Comparison of ENCODE assay signal across 28 cellular contexts in genomic region chr6:138082232-138082631, GRCh38.
"Had no signal": no experiment of that assay in that cellular context is flagged by ENCODE, and none has a peak within 500 bp of the region (broad histone marks: within the 10 kb centered on the region; RNA-seq: fewer than 3 reads in every experiment).

No MANE protein-coding gene starts in this region.

- H3K36me3 ChIP-seq: stomach, suprapubic skin, thoracic aorta, thyroid gland, tibial artery, tibial nerve, transverse colon, upper lobe of left lung, upper lobe of right lung, uterus, vagina had no signal

- H3K27ac Mint-ChIP-seq: stimulated activated effector memory CD8-positive, alpha-beta T cell treated with anti-CD3 and anti-CD28 coated beads, Interleukin-12 subunit alpha, Interleukin-12 subunit beta, amount 100 ng/mL, for 72 hours; stimulated activated memory B cell treated with anti-CD40 and anti-IgM and Interleukin-4, amounts not matched to agents 10 μg/mL and 1 μg/mL and 100 μg/mL, for 72 hours; stimulated activated naive B cell treated with anti-CD40 and anti-IgM and Interleukin-4, amounts not matched to agents 10 μg/mL and 1 μg/mL and 100 μg/mL, for 72 hours; stimulated activated naive CD8-positive, alpha-beta T cell treated with anti-CD3 and anti-CD28 coated beads, Interleukin-15, amount 100 ng/mL, for 72 hours; stimulated activated naive CD8-positive, alpha-beta T cell treated with anti-CD3 and anti-CD28 coated beads, Interleukin-15, Interleukin-2, amounts not matched to agents 100 ng/mL and 50 ng/mL, for 24 hours; type B pancreatic cell had no signal

- H3K4me3 ChIP-seq: stomach, suprapubic skin, testis, thoracic aorta, thyroid gland, tibial artery, tibial nerve, transverse colon, upper lobe of left lung, upper lobe of right lung, uterus, vagina had no signal

- H3K9me3 ChIP-seq: suprapubic skin, testis, thyroid gland, upper lobe of left lung, upper lobe of right lung, uterus, vagina had no signal

- H3K27ac ChIP-seq: stomach, suprapubic skin, testis, thoracic aorta, thyroid gland, tibial artery, tibial nerve, transverse colon, upper lobe of left lung, upper lobe of right lung, uterus, vagina had no signal

- H3K36me3 Mint-ChIP-seq: stimulated activated memory B cell treated with anti-CD40 and anti-IgM and Interleukin-4, amounts not matched to agents 10 μg/mL and 1 μg/mL and 100 μg/mL, for 72 hours; stimulated activated naive B cell treated with anti-CD40 and anti-IgM and Interleukin-4, amounts not matched to agents 10 μg/mL and 1 μg/mL and 100 μg/mL, for 72 hours; type B pancreatic cell had no signal

- H3K27me3 ChIP-seq: stomach, suprapubic skin, testis, thyroid gland, tibial artery, tibial nerve, upper lobe of left lung, upper lobe of right lung, uterus, vagina had no signal

- H3K4me1 Mint-ChIP-seq: stimulated activated effector memory CD8-positive, alpha-beta T cell treated with anti-CD3 and anti-CD28 coated beads, Interleukin-12 subunit alpha, Interleukin-12 subunit beta, amount 100 ng/mL, for 72 hours; stimulated activated memory B cell treated with anti-CD40 and anti-IgM and Interleukin-4, amounts not matched to agents 10 μg/mL and 1 μg/mL and 100 μg/mL, for 72 hours; stimulated activated naive B cell treated with anti-CD40 and anti-IgM and Interleukin-4, amounts not matched to agents 10 μg/mL and 1 μg/mL and 100 μg/mL, for 72 hours; stimulated activated naive CD8-positive, alpha-beta T cell treated with anti-CD3 and anti-CD28 coated beads, Interleukin-15, amount 100 ng/mL, for 72 hours had no signal

- H3K27me3 Mint-ChIP-seq: type B pancreatic cell had no signal

- H3K9me3 Mint-ChIP-seq: stimulated activated effector memory CD8-positive, alpha-beta T cell treated with anti-CD3 and anti-CD28 coated beads, Interleukin-12 subunit alpha, Interleukin-12 subunit beta, amount 100 ng/mL, for 72 hours; stimulated activated memory B cell treated with anti-CD40 and anti-IgM and Interleukin-4, amounts not matched to agents 10 μg/mL and 1 μg/mL and 100 μg/mL, for 72 hours; stimulated activated naive CD8-positive, alpha-beta T cell treated with anti-CD3 and anti-CD28 coated beads, Interleukin-15, amount 100 ng/mL, for 72 hours; stimulated activated naive CD8-positive, alpha-beta T cell treated with anti-CD3 and anti-CD28 coated beads, Interleukin-15, Interleukin-2, amounts not matched to agents 100 ng/mL and 50 ng/mL, for 24 hours had no signal

- ATAC-seq: stimulated activated effector memory CD8-positive, alpha-beta T cell treated with anti-CD3 and anti-CD28 coated beads, Interleukin-12 subunit alpha, Interleukin-12 subunit beta, amount 100 ng/mL, for 72 hours; stimulated activated memory B cell treated with anti-CD40 and anti-IgM and Interleukin-4, amounts not matched to agents 10 μg/mL and 1 μg/mL and 100 μg/mL, for 72 hours; stimulated activated naive B cell treated with anti-CD40 and anti-IgM and Interleukin-4, amounts not matched to agents 10 μg/mL and 1 μg/mL and 100 μg/mL, for 72 hours; stimulated activated naive CD8-positive, alpha-beta T cell treated with anti-CD3 and anti-CD28 coated beads, Interleukin-15, amount 100 ng/mL, for 72 hours; stimulated activated naive CD8-positive, alpha-beta T cell treated with anti-CD3 and anti-CD28 coated beads, Interleukin-15, Interleukin-2, amounts not matched to agents 100 U/mL and 50 U/mL, for 24 hours; upper lobe of right lung had no signal

- DNase-seq: stimulated activated CD4-positive, alpha-beta T cell treated with anti-CD3 and anti-CD28 coated beads, Interleukin-2, amount 100 ng/mL, for 48 hours; stimulated activated CD4-positive, alpha-beta T cell treated with anti-CD3 and anti-CD28 coated beads, Interleukin-4, amount 100 ng/mL, for 1 hour; stimulated activated CD4-positive, alpha-beta T cell treated with anti-CD3 and anti-CD28 coated beads, Interleukin-4, amount 100 ng/mL, for 24 hours; stimulated activated CD4-positive, alpha-beta T cell treated with anti-CD3 and anti-CD28 coated beads, Interleukin-4, amount 100 ng/mL, for 4 hours; stimulated activated CD8-positive, alpha-beta memory T cell treated with anti-CD3 and anti-CD28 coated beads, Interleukin-4, amount 100 ng/mL, for 48 hours; stimulated activated naive B cell treated with anti-CD40 and anti-IgM and Interleukin-4, amounts not matched to agents 10 μg/mL and 1 μg/mL and 100 μg/mL, for 72 hours; stimulated activated naive CD4-positive, alpha-beta T cell; stimulated activated naive CD4-positive, alpha-beta T cell treated with Interleukin-2 at 50 U/mL for 16 hours; stimulated activated naive CD8-positive, alpha-beta T cell treated with anti-CD3 and anti-CD28 coated beads, Interleukin-15, amount 100 ng/mL, for 72 hours; stimulated activated naive CD8-positive, alpha-beta T cell treated with anti-CD3 and anti-CD28 coated beads, Interleukin-15, Interleukin-2, amounts not matched to agents 100 U/mL and 50 U/mL, for 24 hours; stomach; substantia nigra; testis; thyroid gland; tibial artery; transverse colon; trophoblast cell; upper lobe of right lung; uterus had no signal

- H3K4me3 Mint-ChIP-seq: stimulated activated effector memory CD8-positive, alpha-beta T cell treated with anti-CD3 and anti-CD28 coated beads, Interleukin-12 subunit alpha, Interleukin-12 subunit beta, amount 100 ng/mL, for 72 hours; stimulated activated memory B cell treated with anti-CD40 and anti-IgM and Interleukin-4, amounts not matched to agents 10 μg/mL and 1 μg/mL and 100 μg/mL, for 72 hours; stimulated activated naive B cell treated with anti-CD40 and anti-IgM and Interleukin-4, amounts not matched to agents 10 μg/mL and 1 μg/mL and 100 μg/mL, for 72 hours; stimulated activated naive CD8-positive, alpha-beta T cell treated with anti-CD3 and anti-CD28 coated beads, Interleukin-15, amount 100 ng/mL, for 72 hours; stimulated activated naive CD8-positive, alpha-beta T cell treated with anti-CD3 and anti-CD28 coated beads, Interleukin-15, Interleukin-2, amounts not matched to agents 100 ng/mL and 50 ng/mL, for 24 hours; type B pancreatic cell had no signal

- H3K4me1 ChIP-seq: testis, thyroid gland, tibial nerve, upper lobe of left lung, upper lobe of right lung, uterus had no signal
